Comparison of ENCODE assay signal across 1 cellular context in genomic region chr3:129809297-129809696, GRCh38.
TF ChIP-seq lines count a peak whose summit lies in the region.

No MANE protein-coding gene starts in this region.

TF ChIP-seq in SK-N-SH treated with all-trans-retinoic acid at 6 μM for 48 hours, 23 proteins besides CTCF, POLR2A, EP300 and RAD21:
- no peak for TF ChIP-seq CSRNP3 (CRISPR knock-in tag; IDR thresholded peaks at IDR 0.05)
- TF ChIP-seq TCF4 (CRISPR knock-in tag; IDR thresholded peaks at IDR 0.05; ENCODE audit: borderline replicate concordance), result no peak
- TF ChIP-seq ISL1 (CRISPR knock-in tag; IDR thresholded peaks at IDR 0.05), result peak; percentile 26; the same call in 1 of the 2 replicates
TF ChIP-seq in SK-N-SH treated with all-trans-retinoic acid at 6 μM for 48 hours: peak in this region for 1.
